In the genomic region with DNA sequence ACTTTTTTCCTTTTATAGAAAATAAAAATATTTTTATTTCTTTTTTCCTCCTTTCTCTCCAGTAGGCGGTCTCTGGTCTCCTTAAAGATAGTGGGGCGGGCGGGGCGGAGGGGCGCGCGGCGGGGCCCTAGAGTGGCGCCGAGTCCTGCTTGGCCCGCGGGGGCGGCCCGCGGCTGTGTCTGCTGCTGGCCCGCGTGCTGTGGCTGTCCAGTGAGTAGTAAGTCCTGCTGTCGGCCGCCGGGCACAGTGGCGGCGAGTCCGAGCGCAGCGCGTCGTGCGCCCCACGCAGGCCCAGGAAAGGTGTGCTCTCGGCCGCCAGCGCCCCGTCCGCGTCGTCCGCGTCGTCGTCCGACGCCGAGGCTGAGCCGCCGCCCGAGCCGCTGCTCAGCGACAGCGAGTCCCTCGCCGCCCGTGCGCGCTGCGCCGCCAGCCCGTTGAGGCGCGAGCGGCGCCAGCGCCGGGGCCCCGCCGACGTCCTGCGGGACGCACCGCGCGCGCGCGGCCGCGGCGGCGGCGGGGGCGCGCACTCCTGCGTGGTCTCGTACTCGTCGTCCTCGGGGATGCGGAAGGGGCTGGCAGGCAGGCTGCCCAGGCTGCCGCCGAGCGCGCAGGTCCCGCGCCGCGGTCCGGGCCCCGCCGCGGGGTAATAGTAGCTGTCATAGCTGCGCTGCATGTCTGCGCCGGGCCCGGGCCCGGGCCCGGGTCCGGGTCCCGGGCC, we compare ENCODE assay signal across 8 cellular contexts. TPM values are rescaled to one million over a fixed set of nuclear protein-coding genes. Genes with fewer than 3 reads are reported as not detected.
DNase-seq lines count a peak whose midpoint lies in the region; ATAC-seq and TF ChIP-seq lines count a peak whose summit lies in the region.

No MANE protein-coding gene starts in this region.

- no peaks in the 10 kb centered on the region for H3K9me3 ChIP-seq in BLaER1
- H3K9me3 ChIP-seq in right lobe of liver, result no peaks in the 10 kb centered on the region

- H3K27ac Mint-ChIP-seq in activated CD4-positive, alpha-beta T cell treated with anti-CD3 and anti-CD28 coated beads, Interleukin-2, amount 10 ng/mL, durations not matched to agents 7 days and 5 days, result no peak overlapping the region

- H3K4me1 Mint-ChIP-seq in activated CD4-positive, alpha-beta T cell treated with anti-CD3 and anti-CD28 coated beads, Interleukin-2, amount 10 ng/mL, durations not matched to agents 7 days and 5 days, result peaks cover 10% of the 10 kb centered on the region

- 2% methylated on average over 15 of the region's 107 CpGs for WGBS in right lobe of liver (ENCODE audit: insufficient coverage, low coverage, low lambda C conversion rate, missing lambda C conversion rate)

- H4K20me1 ChIP-seq in BLaER1, result no peaks in the 10 kb centered on the region

- POLR2A ChIA-PET in activated CD4-positive, alpha-beta T cell treated with anti-CD3 and anti-CD28 coated beads, Interleukin-2, amount 10 ng/mL, durations not matched to agents 7 days and 5 days (lab: Charles Lee), result no interaction called here

- ATAC-seq in GM19372 (IDR thresholded peaks at IDR 0.05; ENCODE audit: low read depth, unreplicated experiment) (peak; percentile 76), right lobe of liver (peak; percentile 51 to 61 (median 56))

- H3K4me3 ChIP-seq in BLaER1, result peak overlapping the region; percentile 87
- H3K4me3 ChIP-seq in right lobe of liver, result peak overlapping the region; percentile 27 to 47 (median 45)

- TF ChIP-seq POLR2A in right lobe of liver (IDR thresholded peaks at IDR 0.05), result peak; percentile 17

- no peaks in the 10 kb centered on the region for H3K36me3 Mint-ChIP-seq in activated CD4-positive, alpha-beta T cell treated with anti-CD3 and anti-CD28 coated beads, Interleukin-2, amount 10 ng/mL, durations not matched to agents 7 days and 5 days (ENCODE audit: low read depth)

- peak overlapping the region; percentile 89 for H3K27ac ChIP-seq in BLaER1
- H3K27ac ChIP-seq in cingulate gyrus (ENCODE audit: low read depth, low read length), result peak overlapping the region; percentile 47
- H3K27ac ChIP-seq in right lobe of liver, result no peak overlapping the region

- intact Hi-C loops in right lobe of liver (cut with DNase I), result no loop called here

- peak overlapping the region; percentile 88 for H3K9ac ChIP-seq in BLaER1

- no peaks in the 10 kb centered on the region for H3K9me3 Mint-ChIP-seq in activated CD4-positive, alpha-beta T cell treated with anti-CD3 and anti-CD28 coated beads, Interleukin-2, amount 10 ng/mL, durations not matched to agents 7 days and 5 days

- H3K4me1 ChIP-seq in BLaER1 (peaks cover 22% of the 10 kb centered on the region; the same call in 1 of the 2 replicates), right lobe of liver (peaks cover 0 to 5% (median 0%) of the 10 kb centered on the region in 4 donors)

- TF ChIP-seq CTCF in right lobe of liver (IDR thresholded peaks at IDR 0.05), result no peak

- DNase-seq in HuH-7 (ENCODE audit: low spot score), result peak; percentile 71
- peak; percentile 64 for DNase-seq in activated CD4-positive, alpha-beta T cell treated with anti-CD3 and anti-CD28 coated beads, Interleukin-2, amount 10 ng/mL, durations not matched to agents 7 days and 5 days
- peak in 2 of 3 donors; percentile 55 to 59 for DNase-seq in right lobe of liver
- peak; percentile 75 to 76 for DNase-seq in stimulated activated CD4-positive, alpha-beta T cell treated with anti-CD3 and anti-CD28 coated beads, Interleukin-4, amount 100 ng/mL, for 4 hours
- no peak for DNase-seq in NCI-H82 treated with DMSO at 0.1 percent for 48 hours (lab: John Stamatoyannopoulos, UW; ENCODE audit: unreplicated experiment)

- CTCF ChIA-PET in activated CD4-positive, alpha-beta T cell treated with anti-CD3 and anti-CD28 coated beads, Interleukin-2, amount 10 ng/mL, durations not matched to agents 7 days and 5 days (lab: Charles Lee), result interaction anchor here (0.6 to 1.3 kb wide), 4 partner anchors 25 to 412 kb away, joined by 3 read pairs; no protein-coding TSS in a partner anchor

- H3K27me3 ChIP-seq in BLaER1 (peaks cover 23% of the 10 kb centered on the region), right lobe of liver (no peaks in the 10 kb centered on the region)

- peaks cover 39% of the 10 kb centered on the region for H3K27me3 Mint-ChIP-seq in activated CD4-positive, alpha-beta T cell treated with anti-CD3 and anti-CD28 coated beads, Interleukin-2, amount 10 ng/mL, durations not matched to agents 7 days and 5 days

- no peak overlapping the region for H3K4me3 Mint-ChIP-seq in activated CD4-positive, alpha-beta T cell treated with anti-CD3 and anti-CD28 coated beads, Interleukin-2, amount 10 ng/mL, durations not matched to agents 7 days and 5 days

- H3K36me3 ChIP-seq in BLaER1, result no peaks in the 10 kb centered on the region
- no peaks in the 10 kb centered on the region for H3K36me3 ChIP-seq in right lobe of liver

- peak overlapping the region; percentile 91 for H3K4me2 ChIP-seq in BLaER1

RNA-seq across cellular contexts. Expression of gene PSD2, which starts 52.3 kb away (rescaled TPM):
- not detected for total RNA-seq in activated CD4-positive, alpha-beta T cell treated with anti-CD3 and anti-CD28 coated beads, Interleukin-2, amount 10 ng/mL, durations not matched to agents 7 days and 5 days
- total RNA-seq in right lobe of liver, result under 1 TPM in 3 of 6 experiments, not detected in 3; 0.04 to 0.07 (median 0.07) TPM

Comparison
In these comparisons a context has a peak if more than half of its experiments do, and no peak if none do; other contexts are left out.
1. H3K27ac ChIP-seq: peak in BLaER1 (single experiment) and cingulate gyrus (single experiment); none in right lobe of liver (0 of 3).